In genomic region chr12:123512838-123513665, GRCh38 we compare ENCODE assay signal across 15 cellular contexts. TPM values are rescaled to one million over a fixed set of nuclear protein-coding genes. Genes with fewer than 3 reads are reported as not detected.
A peak's percentile ranks its signal among the peaks of the same experiment; 100 is the strongest.
DNase-seq lines count a peak whose midpoint lies in the region; ATAC-seq and TF ChIP-seq lines count a peak whose summit lies in the region.
"Had no signal": no experiment of that assay in that cellular context is flagged by ENCODE, and none has a peak within 500 bp of the region (broad histone marks: within the 10 kb centered on the region; RNA-seq: fewer than 3 reads in every experiment).

No MANE protein-coding gene starts in this region.

- no peak for TF ChIP-seq CTCF in psoas muscle (IDR thresholded peaks at IDR 0.05)
- TF ChIP-seq CTCF in CD8-positive, alpha-beta T cell (IDR thresholded peaks at IDR 0.05) = no peak

- peaks cover 0 to 35% of the 10 kb centered on the region in 2 donors for H3K36me3 ChIP-seq in psoas muscle (ENCODE audit: insufficient read depth in 1 of 2, low read depth in 1 of 2)
- no peaks in the 10 kb centered on the region for H3K36me3 ChIP-seq in CD8-positive, alpha-beta T cell (ENCODE audit: insufficient read depth, low read length)

- H3K4me1 Mint-ChIP-seq in CD8-positive, alpha-beta T cell (ENCODE audit: low read depth) = no peaks in the 10 kb centered on the region

- 82 to 85% (median 82%) methylated on average over 26 of the region's 26 CpGs for WGBS in psoas muscle, 3 donors

- no peaks in the 10 kb centered on the region for H3K9me3 Mint-ChIP-seq in CD8-positive, alpha-beta T cell
- H3K9me3 Mint-ChIP-seq: CD4-positive, CD25-positive, alpha-beta regulatory T cell had no signal

- intact Hi-C loops in Right ventricle myocardium superior (cut with DNase I) = no loop called here
- intact Hi-C loops in psoas muscle (cut with DNase I) = no loop called here
- intact Hi-C loops in CD8-positive, alpha-beta T cell (cut with DNase I, micrococcal nuclease) = no loop called here

- H3K4me1 ChIP-seq in psoas muscle = no peaks in the 10 kb centered on the region
- H3K4me1 ChIP-seq in CD8-positive, alpha-beta T cell (ENCODE audit: insufficient read depth, low read length) = no peaks in the 10 kb centered on the region
- H3K4me1 ChIP-seq: right lobe of liver had no signal

- DNase-seq in ELR (ENCODE audit: low read depth) = peak; percentile 13
- DNase-seq in NCI-H510A treated with DMSO at 0.1 percent for 48 hours (lab: John Stamatoyannopoulos, UW) = peak; percentile 67
- no peak for DNase-seq in Right ventricle myocardium superior
- no peak for DNase-seq in psoas muscle
- no peak for DNase-seq in AG08395 (ENCODE audit: low spot score)
- no peak for DNase-seq in CD8-positive, alpha-beta T cell
- DNase-seq in OCI-M1 (lab: John Stamatoyannopoulos, UW) = no peak
- DNase-seq: CD4-positive, CD25-positive, alpha-beta regulatory T cell; NCI-H1436 treated with DMSO at 0.1 percent for 48 hours; NCI-H748 treated with DMSO at 0.1 percent for 48 hours; right lobe of liver; stimulated activated CD4-positive, alpha-beta T cell treated with anti-CD3 and anti-CD28 coated beads, Interleukin-4, amount 100 ng/mL, for 4 hours; stimulated activated naive CD4-positive, alpha-beta T cell had no signal

- no peak overlapping the region for H3K4me3 ChIP-seq in psoas muscle
- no peak overlapping the region for H3K4me3 ChIP-seq in CD8-positive, alpha-beta T cell (ENCODE audit: low read depth, low read length)
- H3K4me3 ChIP-seq: right lobe of liver had no signal

- POLR2A ChIA-PET in CD8-positive, alpha-beta T cell (lab: Charles Lee) = no interaction called here

- ATAC-seq in Right ventricle myocardium superior (ENCODE audit: poor library complexity) (peak; percentile 32), psoas muscle (peak in 1 of 4 donors; percentile 25), HG03457 (IDR thresholded peaks at IDR 0.05; ENCODE audit: unreplicated experiment) (no peak)
- no peak for ATAC-seq in CD8-positive, alpha-beta T cell

- no peak overlapping the region for H3K4me3 Mint-ChIP-seq in CD8-positive, alpha-beta T cell
- H3K4me3 Mint-ChIP-seq: CD4-positive, CD25-positive, alpha-beta regulatory T cell had no signal

- no peaks in the 10 kb centered on the region for H3K27me3 ChIP-seq in psoas muscle (ENCODE audit: insufficient read depth in 3 of 3, low read length in 2 of 3)
- H3K27me3 ChIP-seq in CD8-positive, alpha-beta T cell (ENCODE audit: insufficient read depth, low read length) = no peaks in the 10 kb centered on the region
- H3K27me3 ChIP-seq: right lobe of liver had no signal

- H3K27me3 Mint-ChIP-seq in CD8-positive, alpha-beta T cell (ENCODE audit: low read depth) = no peaks in the 10 kb centered on the region
- H3K27me3 Mint-ChIP-seq: CD4-positive, CD25-positive, alpha-beta regulatory T cell had no signal

- no peak overlapping the region for H3K27ac Mint-ChIP-seq in CD8-positive, alpha-beta T cell
- H3K27ac Mint-ChIP-seq: CD4-positive, CD25-positive, alpha-beta regulatory T cell had no signal

- H3K36me3 Mint-ChIP-seq in CD8-positive, alpha-beta T cell = peaks cover 14% of the 10 kb centered on the region

- CTCF ChIA-PET in CD8-positive, alpha-beta T cell (lab: Charles Lee) = no interaction called here

- peak overlapping the region; percentile 23 for H3K27ac ChIP-seq in psoas muscle
- no peak overlapping the region for H3K27ac ChIP-seq in CD8-positive, alpha-beta T cell (ENCODE audit: low read depth, low read length)
- H3K27ac ChIP-seq: right lobe of liver, VCaP had no signal

- no peaks in the 10 kb centered on the region for H3K9me3 ChIP-seq in psoas muscle
- H3K9me3 ChIP-seq in CD8-positive, alpha-beta T cell (ENCODE audit: low read length) = no peaks in the 10 kb centered on the region
- H3K9me3 ChIP-seq: right lobe of liver had no signal

RNA-seq across cellular contexts. Expression of gene RILPL1, which starts 20.5 kb away (rescaled TPM):
- 92.4 TPM for total RNA-seq in Right ventricle myocardium superior
- total RNA-seq in psoas muscle = 10 to 100 TPM; 43.7 to 73.7 (median 59.0) TPM
- 10 to 100 TPM; 34.8 to 64.7 (median 46.7) TPM for polyA plus RNA-seq in psoas muscle
- total RNA-seq in CD8-positive, alpha-beta T cell = 1 to 10 TPM; 3.1 to 3.4 TPM

RNA-seq across cellular contexts. Expression of gene SNRNP35, which starts 55.1 kb away (rescaled TPM):
- total RNA-seq in Right ventricle myocardium superior (23.4 TPM), psoas muscle (10 to 100 TPM; 19.8 to 35.1 (median 25.5) TPM)
- polyA plus RNA-seq in psoas muscle = 10 to 100 TPM; 31.7 to 44.0 (median 42.6) TPM
- 10 to 100 TPM; 24.9 to 27.4 TPM for total RNA-seq in CD8-positive, alpha-beta T cell

Comparison
In these comparisons a context has a peak if more than half of its experiments do, and no peak if none do; other contexts are left out.
1. DNase-seq: peak in ELR (single experiment) and NCI-H510A treated with DMSO at 0.1 percent for 48 hours (single experiment); none in Right ventricle myocardium superior (single experiment), psoas muscle (0 of 2), AG08395 (single experiment), CD8-positive, alpha-beta T cell (0 of 7) and OCI-M1 (single experiment).
2. RNA of gene RILPL1, which starts 20.5 kb away (total RNA-seq): 92.4 TPM in Right ventricle myocardium superior (single experiment) and 43.7 to 73.7 TPM in psoas muscle; 3.1 to 3.4 TPM in CD8-positive, alpha-beta T cell; every median in the first group is over 10 times any median in the second.